26 cellular contexts compared by ENCODE assay signal in genomic region chr11:123584186-123584585, GRCh38.
"Had no signal": no experiment of that assay in that cellular context is flagged by ENCODE, and none has a peak within 500 bp of the region (broad histone marks: within the 10 kb centered on the region; RNA-seq: fewer than 3 reads in every experiment).

No MANE protein-coding gene starts in this region.

- H3K27me3 Mint-ChIP-seq: activated CD4-positive, alpha-beta T cell treated with anti-CD3 and anti-CD28 coated beads, Interleukin-2, amount 10 ng/mL, durations not matched to agents 7 days and 5 days; activated naive CD4-positive, alpha-beta T cell treated with anti-CD3 and anti-CD28 coated beads, Interleukin-2, amount 50 U/mL, for 24 hours; activated naive CD8-positive, alpha-beta T cell treated with anti-CD3 and anti-CD28 coated beads, Interleukin-2, amount 10 ng/mL, durations not matched to agents 7 days and 5 days; central memory CD8-positive, alpha-beta T cell had no signal

- H3K9me3 ChIP-seq: ascending aorta, SJSA1, SK-N-SH had no signal

- H3K9me2 ChIP-seq: SK-N-SH had no signal

- H3K27me3 ChIP-seq: ascending aorta, cardiac muscle cell, SJSA1 had no signal

- H3K4me3 Mint-ChIP-seq: activated CD4-positive, alpha-beta T cell treated with anti-CD3 and anti-CD28 coated beads, Interleukin-2, amount 10 ng/mL, durations not matched to agents 7 days and 5 days; activated CD8-positive, alpha-beta T cell treated with anti-CD3 and anti-CD28 coated beads, Interleukin-2, amount 10 ng/mL, durations not matched to agents 7 days and 5 days; activated naive CD4-positive, alpha-beta T cell treated with anti-CD3 and anti-CD28 coated beads, Interleukin-2, amount 50 U/mL, for 24 hours; activated naive CD8-positive, alpha-beta T cell treated with anti-CD3 and anti-CD28 coated beads, Interleukin-2, amount 10 ng/mL, durations not matched to agents 7 days and 5 days; activated T-cell treated with anti-CD3 and anti-CD28 coated beads, Interleukin-2, amount 50 U/mL, for 24 hours; central memory CD8-positive, alpha-beta T cell; T-helper 1 cell treated with Interleukin-12 subunit alpha and Interleukin-12 subunit beta and Interleukin-4 antibody, amounts not matched to agents 30 μg/mL and 1 μg/mL, for 36 hours; T-helper 2 cell treated with Interferon-gamma antibody and Interleukin-4, amounts not matched to agents 5 μg/mL and 100 μg/mL, for 36 hours had no signal

- H3K4me3 ChIP-seq: ascending aorta, cardiac muscle cell, SJSA1 had no signal

- H3K27ac ChIP-seq: ascending aorta, cardiac muscle cell, SJSA1 had no signal

- ATAC-seq: activated CD8-positive, alpha-beta T cell treated with anti-CD3 and anti-CD28 coated beads, Interleukin-2, amount 10 ng/mL, durations not matched to agents 7 days and 5 days; Panc1 had no signal

- H3K9me3 Mint-ChIP-seq: activated CD4-positive, alpha-beta T cell treated with anti-CD3 and anti-CD28 coated beads, Interleukin-2, amount 10 ng/mL, durations not matched to agents 7 days and 5 days; activated naive CD4-positive, alpha-beta T cell treated with anti-CD3 and anti-CD28 coated beads, Interleukin-2, amount 50 U/mL, for 24 hours; activated naive CD8-positive, alpha-beta T cell treated with anti-CD3 and anti-CD28 coated beads, Interleukin-2, amount 10 ng/mL, durations not matched to agents 7 days and 5 days; activated T-cell treated with anti-CD3 and anti-CD28 coated beads, Interleukin-2, amount 50 U/mL, for 24 hours; activated T-helper 2 cell treated with anti-CD3 and anti-CD28 coated beads, Interferon-gamma antibody, Interleukin-2, Interleukin-4, amounts not matched to agents 10 μg/mL and 5 μg/mL and 100 μg/mL, durations not matched to agents 14 hours and 24 hours and 36 hours; central memory CD8-positive, alpha-beta T cell; T-helper 1 cell treated with Interleukin-12 subunit alpha and Interleukin-12 subunit beta and Interleukin-4 antibody, amounts not matched to agents 30 μg/mL and 1 μg/mL, for 36 hours; T-helper 2 cell treated with Interferon-gamma antibody and Interleukin-4, amounts not matched to agents 5 μg/mL and 100 μg/mL, for 36 hours had no signal

- H3K4me1 ChIP-seq: ascending aorta, SJSA1 had no signal

- DNase-seq: activated CD4-positive, alpha-beta T cell treated with anti-CD3 and anti-CD28 coated beads, Interleukin-2, amount 10 ng/mL, durations not matched to agents 7 days and 5 days; activated CD4-positive, alpha-beta T cell treated with anti-CD3 and anti-CD28 coated beads, Interleukin-2, amount 50 U/mL, for 48 hours; activated CD8-positive, alpha-beta T cell treated with anti-CD3 and anti-CD28 coated beads, Interleukin-2, amount 10 ng/mL, durations not matched to agents 7 days and 5 days; activated gamma-delta T cell; activated naive CD4-positive, alpha-beta T cell treated with Interleukin-2 at 50 U/mL for 16 hours; activated naive CD8-positive, alpha-beta T cell treated with anti-CD3 and anti-CD28 coated beads, Interleukin-2, amount 10 ng/mL, durations not matched to agents 7 days and 5 days; activated T-cell treated with anti-CD3 and anti-CD28 coated beads, Interleukin-2, amount 50 U/mL, for 24 hours; amygdala; NCI-H1105; NCI-H1436; NCI-H1694; NCI-H1930; NCI-H345; NCI-H524 treated with DMSO at 0.1 percent for 48 hours; SHP77; SK-N-SH had no signal

- FAIRE-seq: TTC549 had no signal

- H3K9ac ChIP-seq: SK-N-SH had no signal

- H3K27ac Mint-ChIP-seq: activated CD4-positive, alpha-beta T cell treated with anti-CD3 and anti-CD28 coated beads, Interleukin-2, amount 10 ng/mL, durations not matched to agents 7 days and 5 days; activated CD8-positive, alpha-beta T cell treated with anti-CD3 and anti-CD28 coated beads, Interleukin-2, amount 10 ng/mL, durations not matched to agents 7 days and 5 days; activated naive CD4-positive, alpha-beta T cell treated with anti-CD3 and anti-CD28 coated beads, Interleukin-2, amount 50 U/mL, for 24 hours; activated naive CD8-positive, alpha-beta T cell treated with anti-CD3 and anti-CD28 coated beads, Interleukin-2, amount 10 ng/mL, durations not matched to agents 7 days and 5 days; activated T-cell treated with anti-CD3 and anti-CD28 coated beads, Interleukin-2, amount 50 U/mL, for 24 hours; activated T-helper 2 cell treated with anti-CD3 and anti-CD28 coated beads, Interferon-gamma antibody, Interleukin-2, Interleukin-4, amounts not matched to agents 10 μg/mL and 5 μg/mL and 100 μg/mL, durations not matched to agents 14 hours and 24 hours and 36 hours; T-helper 2 cell treated with Interferon-gamma antibody and Interleukin-4, amounts not matched to agents 5 μg/mL and 100 μg/mL, for 36 hours had no signal

- H3K36me3 ChIP-seq: ascending aorta, cardiac muscle cell, SJSA1 had no signal

- H3K36me3 Mint-ChIP-seq: activated naive CD4-positive, alpha-beta T cell treated with anti-CD3 and anti-CD28 coated beads, Interleukin-2, amount 50 U/mL, for 24 hours had no signal

- H3K4me2 ChIP-seq: SK-N-SH had no signal
